1 cellular context compared by ENCODE assay signal in genomic region chr7:32569388-32570289, GRCh38.
TF ChIP-seq lines count a peak whose summit lies in the region.

No MANE protein-coding gene starts in this region.

TF ChIP-seq in GM12878, 131 proteins besides CTCF, POLR2A, EP300 and RAD21:
- no peak for TF ChIP-seq REST (IDR thresholded peaks at IDR 0.05; ENCODE audit: low read depth, low read length)
- TF ChIP-seq MXI1 (IDR thresholded peaks at IDR 0.05; ENCODE audit: low read depth, low read length): no peak
- no peak for TF ChIP-seq POLR2AphosphoS5 (IDR thresholded peaks at IDR 0.05; ENCODE audit: low read length)
- no peak for TF ChIP-seq CREB1 (IDR thresholded peaks at IDR 0.05; ENCODE audit: low read depth)
- no peak for TF ChIP-seq TCF3 (IDR thresholded peaks at IDR 0.05; ENCODE audit: borderline replicate concordance, insufficient read depth, low read depth, low read length)
- TF ChIP-seq PRDM15 (CRISPR knock-in tag; IDR thresholded peaks at IDR 0.05): no peak
- TF ChIP-seq RAD51 (IDR thresholded peaks at IDR 0.05): no peak
- TF ChIP-seq SMAD5 (IDR thresholded peaks at IDR 0.05; ENCODE audit: low read depth): no peak
- TF ChIP-seq NR2C1 (IDR thresholded peaks at IDR 0.05): no peak
- no peak for TF ChIP-seq WRNIP1 (IDR thresholded peaks at IDR 0.05; ENCODE audit: borderline replicate concordance, low read depth, low read length)
- TF ChIP-seq TCF12 (IDR thresholded peaks at IDR 0.05; ENCODE audit: low read depth, low read length): no peak
- TF ChIP-seq YY1 (IDR thresholded peaks at IDR 0.05; ENCODE audit: low read depth, low read length): no peak
